In genomic region chr18:2898131-2898640, GRCh38 we compare ENCODE assay signal across 12 cellular contexts. TPM values are rescaled to one million over a fixed set of nuclear protein-coding genes. Genes with fewer than 3 reads are reported as not detected.
DNase-seq lines count a peak whose midpoint lies in the region; ATAC-seq and TF ChIP-seq lines count a peak whose summit lies in the region.
"Had no signal": no experiment of that assay in that cellular context is flagged by ENCODE, and none has a peak within 500 bp of the region (broad histone marks: within the 10 kb centered on the region; RNA-seq: fewer than 3 reads in every experiment).

No MANE protein-coding gene starts in this region.

- no peak overlapping the region for H3K4ac ChIP-seq in IMR-90 (ENCODE audit: low read depth, low read length)

- no peak overlapping the region for H3K4me2 ChIP-seq in IMR-90 (ENCODE audit: low read depth, low read length)
- H3K4me2 ChIP-seq: KMS-11 had no signal

- no peaks in the 10 kb centered on the region for H4K20me1 ChIP-seq in IMR-90 (ENCODE audit: insufficient read depth, low read length)

- BruUV-seq in IMR-90 (replicated peaks; lab: Mats Ljungman, UMichigan) = no TSS peak

- H3K79me1 ChIP-seq in IMR-90 (ENCODE audit: low read depth in 1 of 2, low read length in 2 of 2) = no peaks in the 10 kb centered on the region

- H2BK120ac ChIP-seq in IMR-90 (ENCODE audit: low read depth, low read length) = no peak overlapping the region

- no peak for TF ChIP-seq RAD21 in IMR-90 (IDR thresholded peaks at IDR 0.05; ENCODE audit: low read length)

- WGBS in IMR-90 (ENCODE audit: extremely low coverage in 2 of 2, insufficient read length in 1 of 2), 2 experiments = no CpG with 5 or more reads among the region's 7 CpGs
- WGBS in esophagus squamous epithelium, 2 donors = 46 to 73% methylated on average over 4 to 6 of the region's 7 CpGs

- DNase-seq in Caki2 (ENCODE audit: low read depth) (peak; percentile 21), IMR-90 (peak; percentile 43), activated B cell treated with CpG ODN at 0.5 μM for 24 hours (no peak), mesothelial cell of epicardium (ENCODE audit: low spot score in 2 of 2, unreplicated experiment in 2 of 2) (no peak), COLO668 (lab: John Stamatoyannopoulos, UW; ENCODE audit: unreplicated experiment) (no peak), esophagus squamous epithelium (lab: John Stamatoyannopoulos, UW) (no peak), activated gamma-delta T cell (lab: John Stamatoyannopoulos, UW) (no peak)
- DNase-seq: stimulated activated CD4-positive, alpha-beta T cell treated with anti-CD3 and anti-CD28 coated beads, Interleukin-4, amount 100 ng/mL, for 24 hours had no signal

- peaks cover 6% of the 10 kb centered on the region for H3K9me3 Mint-ChIP-seq in activated B cell treated with CpG ODN at 0.5 μM for 24 hours
- no peaks in the 10 kb centered on the region for H3K9me3 Mint-ChIP-seq in mesothelial cell of epicardium

- peaks cover 28% of the 10 kb centered on the region for H3K36me3 Mint-ChIP-seq in activated B cell treated with CpG ODN at 0.5 μM for 24 hours (ENCODE audit: low read depth)
- no peaks in the 10 kb centered on the region for H3K36me3 Mint-ChIP-seq in mesothelial cell of epicardium

- no peak overlapping the region for H3K23ac ChIP-seq in IMR-90 (ENCODE audit: low read depth, low read length)

- H2BK20ac ChIP-seq in IMR-90 (ENCODE audit: low read depth, low read length) = no peak overlapping the region

- no peaks in the 10 kb centered on the region; the same call in 1 of the 2 replicates for H3K9me1 ChIP-seq in IMR-90 (ENCODE audit: insufficient read depth, low read length)

- peaks cover 6% of the 10 kb centered on the region; the same call in 1 of the 2 replicates for H3K9me3 ChIP-seq in IMR-90 (ENCODE audit: control insufficient read depth, insufficient read depth, low read length)
- no peaks in the 10 kb centered on the region for H3K9me3 ChIP-seq in esophagus squamous epithelium
- H3K9me3 ChIP-seq: SJCRH30 had no signal

- no peak overlapping the region for H4K5ac ChIP-seq in IMR-90 (ENCODE audit: low read depth, low read length)

- peak; percentile 38; the same call in 1 of the 2 replicates for ATAC-seq in IMR-90 (ENCODE audit: low read depth)
- ATAC-seq in activated B cell treated with CpG ODN at 0.5 μM for 24 hours (ENCODE audit: low read depth) = peak; percentile 40
- no peak for ATAC-seq in GM19397 (IDR thresholded peaks at IDR 0.05; ENCODE audit: unreplicated experiment)

- H3K27ac Mint-ChIP-seq in activated B cell treated with CpG ODN at 0.5 μM for 24 hours (no peak overlapping the region), mesothelial cell of epicardium (peak overlapping the region; percentile 33)
- H3K27ac Mint-ChIP-seq: activated T-helper 1 cell treated with anti-CD3 and anti-CD28 coated beads, Interleukin-12 subunit alpha, Interleukin-12 subunit beta, Interleukin-2, Interleukin-4 antibody, amounts not matched to agents 30 ng/mL and 10 ng/mL and 1 ng/mL, durations not matched to agents 14 hours and 24 hours and 36 hours had no signal

- dilution Hi-C loops in IMR-90 (cut with HindIII; ENCODE audit: low sequenced_read_pairs, unreplicated experiment) = no loop called here

- CTCF ChIA-PET in IMR-90 (lab: Yijun Ruan, JAX) (no interaction called here), activated B cell treated with CpG ODN at 0.5 μM for 24 hours (lab: Charles Lee) (no interaction called here)

- H4K8ac ChIP-seq in IMR-90 (ENCODE audit: low read depth in 2 of 2, low read length in 2 of 2) = no peak overlapping the region

- TF ChIP-seq POLR2A in IMR-90 (IDR thresholded peaks at IDR 0.05; ENCODE audit: low read depth, low read length) = no peak
- TF ChIP-seq POLR2A in esophagus squamous epithelium (IDR thresholded peaks at IDR 0.05) = no peak

- no peak overlapping the region for H3K4me3 Mint-ChIP-seq in activated B cell treated with CpG ODN at 0.5 μM for 24 hours
- H3K4me3 Mint-ChIP-seq in mesothelial cell of epicardium = no peak overlapping the region
- H3K4me3 Mint-ChIP-seq: activated T-helper 1 cell treated with anti-CD3 and anti-CD28 coated beads, Interleukin-12 subunit alpha, Interleukin-12 subunit beta, Interleukin-2, Interleukin-4 antibody, amounts not matched to agents 30 ng/mL and 10 ng/mL and 1 ng/mL, durations not matched to agents 14 hours and 24 hours and 36 hours had no signal

- H3K27me3 Mint-ChIP-seq in activated B cell treated with CpG ODN at 0.5 μM for 24 hours = no peaks in the 10 kb centered on the region
- H3K27me3 Mint-ChIP-seq in mesothelial cell of epicardium (ENCODE audit: low read depth) = no peaks in the 10 kb centered on the region

- in situ Hi-C loops in Caki2 (cut with HindIII; ENCODE audit: low pct_unique_long_range_greater_than_20kb, low sequenced_read_pairs) = no loop called here
- in situ Hi-C loops in IMR-90 (cut with MboI; ENCODE audit: low sequenced_read_pairs) = no loop called here

- H2AFZ ChIP-seq in IMR-90 (replicated peaks; ENCODE audit: low read length, poor library complexity) = peak overlapping the region; percentile 65

- no peak overlapping the region for H2BK15ac ChIP-seq in IMR-90 (ENCODE audit: low read depth, low read length)

- H3K4me3 ChIP-seq in IMR-90 (ENCODE audit: insufficient read depth, low read depth, low read length) = no peak overlapping the region
- H3K4me3 ChIP-seq in esophagus squamous epithelium = no peak overlapping the region
- H3K4me3 ChIP-seq: SJCRH30 had no signal

- peaks cover 5% of the 10 kb centered on the region; the same call in 1 of the 2 replicates for H3K4me1 ChIP-seq in IMR-90 (ENCODE audit: control insufficient read depth, insufficient read depth, low read length)
- peaks cover 3 to 29% (median 6%) of the 10 kb centered on the region in 3 donors for H3K4me1 ChIP-seq in esophagus squamous epithelium
- H3K4me1 ChIP-seq: SJCRH30 had no signal

- no peak overlapping the region for H2AK9ac ChIP-seq in IMR-90 (replicated peaks; ENCODE audit: low read depth, low read length, poor library complexity)

- no peak overlapping the region for H3K14ac ChIP-seq in IMR-90 (replicated peaks; ENCODE audit: low read depth, low read length)

- no peaks in the 10 kb centered on the region for H3K36me3 ChIP-seq in IMR-90 (ENCODE audit: control insufficient read depth, insufficient read depth, low read length)
- H3K36me3 ChIP-seq in esophagus squamous epithelium = no peaks in the 10 kb centered on the region
- H3K36me3 ChIP-seq: SJCRH30 had no signal

- TF ChIP-seq CTCF in IMR-90 (conservative IDR thresholded peaks at IDR 0.05; ENCODE audit: low read depth, low read length) (no peak), activated B cell treated with CpG ODN at 0.5 μM for 24 hours (IDR thresholded peaks at IDR 0.05) (no peak), mesothelial cell of epicardium (IDR thresholded peaks at IDR 0.05; ENCODE audit: unreplicated experiment) (no peak), esophagus squamous epithelium (IDR thresholded peaks at IDR 0.05) (no peak)

- H3K27ac ChIP-seq in IMR-90 (ENCODE audit: insufficient read depth, low read length) = no peak overlapping the region
- H3K27ac ChIP-seq in esophagus squamous epithelium = peak overlapping the region in 1 of 4 donors; percentile 17
- H3K27ac ChIP-seq: KMS-11, SJCRH30 had no signal

- H3K4me1 Mint-ChIP-seq in activated B cell treated with CpG ODN at 0.5 μM for 24 hours (peaks cover 7% of the 10 kb centered on the region), mesothelial cell of epicardium (peaks cover 28% of the 10 kb centered on the region)

- intact Hi-C loops in IMR-90 (cut with micrococcal nuclease) = no loop called here
- intact Hi-C loops in activated B cell treated with CpG ODN at 0.5 μM for 24 hours (cut with micrococcal nuclease) = no loop called here
- intact Hi-C loops in esophagus squamous epithelium (cut with DNase I) = no loop called here

- H3K27me3 ChIP-seq in IMR-90 (ENCODE audit: control insufficient read depth, insufficient read depth, low read length) (peaks cover 8% of the 10 kb centered on the region), esophagus squamous epithelium (no peaks in the 10 kb centered on the region)
- H3K27me3 ChIP-seq: SJCRH30 had no signal

- H3K18ac ChIP-seq in IMR-90 (ENCODE audit: low read depth, low read length) = no peak overlapping the region

- POLR2A ChIA-PET in IMR-90 (lab: Charles Lee; ENCODE audit: unreplicated experiment) = no interaction called here
- POLR2A ChIA-PET in activated B cell treated with CpG ODN at 0.5 μM for 24 hours (lab: Charles Lee) = interaction anchor here (1.7 kb wide), 1 partner anchor 50 kb away, joined by 4 read pairs; no protein-coding TSS in a partner anchor

- no peak overlapping the region for H2AK5ac ChIP-seq in IMR-90 (ENCODE audit: low read depth, low read length)

- H2BK5ac ChIP-seq in IMR-90 (ENCODE audit: low read depth, low read length, poor library complexity, severe bottlenecking) = no peak overlapping the region

- no peak overlapping the region for H4K91ac ChIP-seq in IMR-90 (ENCODE audit: insufficient read depth, low read depth, low read length)

- no peak overlapping the region for H3K9ac ChIP-seq in IMR-90 (ENCODE audit: low read depth, low read length)
- H3K9ac ChIP-seq: KMS-11 had no signal

- no peak overlapping the region for H3K56ac ChIP-seq in IMR-90 (ENCODE audit: extremely low read depth, insufficient read depth, low read length)

TF ChIP-seq in IMR-90, 13 proteins besides CTCF, POLR2A, EP300 and RAD21 (continues in another document):
- no peak for TF ChIP-seq MAFK (IDR thresholded peaks at IDR 0.05; ENCODE audit: low read depth, low read length)
- no peak for TF ChIP-seq CHD1 (IDR thresholded peaks at IDR 0.05; ENCODE audit: low read depth, low read length)
- TF ChIP-seq ELK1 (IDR thresholded peaks at IDR 0.05; ENCODE audit: borderline replicate concordance, low read depth, low read length) = no peak
- no peak for TF ChIP-seq MXI1 (IDR thresholded peaks at IDR 0.05; ENCODE audit: borderline replicate concordance, low read depth, low read length)
- no peak for TF ChIP-seq BHLHE40 (IDR thresholded peaks at IDR 0.05; ENCODE audit: low read depth, low read length)

RNA-seq across cellular contexts. Expression of gene EMILIN2, which starts 51.4 kb away (rescaled TPM):
- total RNA-seq in Caki2 (2014; rRNA removed; shearing (Covaris generic); ENCODE audit: low replicate concordance) = 5.8 and 27.3 TPM in 2 replicates
- under 0.01 TPM in 2 replicates for total RNA-seq in IMR-90 (2012; rRNA removed)
- 0.14 and 0.34 TPM in 2 replicates for polyA plus RNA-seq in IMR-90 (2012; rRNA removed)
- 0.24 and 0.29 TPM in 2 replicates for polyA plus RNA-seq in IMR-90 (2012; cell fraction: cytosol; rRNA removed)
- 0.73 and 0.91 TPM in 2 replicates for polyA plus RNA-seq in IMR-90 (2012; cell fraction: nucleus; rRNA removed; ENCODE audit: low replicate concordance)
- 73.0 and 80.9 TPM in 2 replicates for total RNA-seq in activated B cell treated with CpG ODN at 0.5 μM for 24 hours
- 30.2 to 31.3 TPM (median 30.2 TPM) in 3 replicates for total RNA-seq in mesothelial cell of epicardium
- 10 to 100 TPM in 1 of 4 donors, 1 to 10 TPM in 3; 3.2 to 11.1 (median 5.5) TPM for total RNA-seq in esophagus squamous epithelium

Comparison
In these comparisons a context has a peak if more than half of its experiments do, and no peak if none do; other contexts are left out.
1. DNase-seq: peak in Caki2 (single experiment) and IMR-90 (single experiment); none in activated B cell treated with CpG ODN at 0.5 μM for 24 hours (single experiment), mesothelial cell of epicardium (0 of 2), COLO668 (single experiment), esophagus squamous epithelium (single experiment) and activated gamma-delta T cell (single experiment).